8 cellular contexts compared by ENCODE assay signal in the genomic region with DNA sequence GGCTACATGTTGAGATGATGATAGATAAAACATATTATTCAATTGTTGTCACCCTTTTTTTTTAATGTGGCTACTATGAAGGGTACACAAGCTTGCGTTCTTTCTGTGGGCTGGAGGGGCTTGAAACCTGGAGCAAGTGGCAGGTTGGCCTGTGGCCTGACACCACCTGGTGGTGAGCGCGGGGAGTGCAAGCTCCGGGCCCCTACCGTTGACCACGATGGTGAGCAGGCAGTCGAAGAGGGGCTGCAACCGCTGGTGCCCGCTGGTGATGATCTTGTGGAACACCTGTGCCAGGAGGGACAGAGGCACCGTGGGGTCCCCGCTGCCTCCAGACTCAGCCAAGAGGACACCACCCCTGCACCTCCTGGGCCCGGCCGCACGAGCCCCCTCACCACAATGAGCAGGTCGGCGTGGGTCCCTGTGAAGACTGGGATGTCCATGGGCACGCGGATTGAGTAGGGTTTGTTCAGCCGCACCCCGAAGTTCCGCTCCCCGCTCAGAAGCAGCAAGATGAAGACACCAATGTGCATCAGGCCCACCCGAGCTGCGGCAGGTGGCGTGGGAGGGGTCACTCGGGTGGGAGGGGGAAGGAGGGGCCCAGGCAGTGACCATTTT. TPM values are rescaled to one million over a fixed set of nuclear protein-coding genes. Genes with fewer than 3 reads are reported as not detected.
A peak's percentile ranks its signal among the peaks of the same experiment; 100 is the strongest.
DNase-seq lines count a peak whose midpoint lies in the region; ATAC-seq and TF ChIP-seq lines count a peak whose summit lies in the region.

No MANE protein-coding gene starts in this region.

- H3K4me3 Mint-ChIP-seq in progenitor cell of endocrine pancreas (ENCODE audit: low read depth): no peak overlapping the region

- peaks cover 18% of the 10 kb centered on the region; the same call in 1 of the 2 replicates for H3K27me3 ChIP-seq in KMS-11 (ENCODE audit: insufficient read depth, low read depth)
- no peaks in the 10 kb centered on the region for H3K27me3 ChIP-seq in uterus

- no peak overlapping the region for H3K4me2 ChIP-seq in KMS-11

- H3K27me3 Mint-ChIP-seq in progenitor cell of endocrine pancreas: no peaks in the 10 kb centered on the region

- H3K4me3 ChIP-seq in KMS-11 (IDR thresholded peaks at IDR 0.05; ENCODE audit: insufficient read depth, low read depth, low read length) (no peak overlapping the region), uterus (no peak overlapping the region)

- H3K9me3 Mint-ChIP-seq in progenitor cell of endocrine pancreas (ENCODE audit: low read depth): no peaks in the 10 kb centered on the region

- H3K36me3 Mint-ChIP-seq in progenitor cell of endocrine pancreas (ENCODE audit: insufficient read depth): peaks cover 16% of the 10 kb centered on the region

- H3K4me1 ChIP-seq in KMS-11 (ENCODE audit: low read depth, poor library complexity, severe bottlenecking): peaks cover 15% of the 10 kb centered on the region
- no peaks in the 10 kb centered on the region for H3K4me1 ChIP-seq in uterus

- H3K27ac ChIP-seq in KMS-11 (no peak overlapping the region), uterus (no peak overlapping the region)

- no peak overlapping the region for H3K9ac ChIP-seq in KMS-11

- H3K27ac Mint-ChIP-seq in progenitor cell of endocrine pancreas: peak overlapping the region; percentile 20

- H2AFZ ChIP-seq in KMS-11 (ENCODE audit: low read depth): no peak overlapping the region

- no peaks in the 10 kb centered on the region for H3K9me3 ChIP-seq in uterus

- H3K36me3 ChIP-seq in KMS-11 (ENCODE audit: insufficient read depth) (no peaks in the 10 kb centered on the region), uterus (no peaks in the 10 kb centered on the region)

- no peak for ATAC-seq in HG02571 (IDR thresholded peaks at IDR 0.05; ENCODE audit: unreplicated experiment)

- H4K20me1 ChIP-seq in KMS-11 (ENCODE audit: insufficient read depth): no peaks in the 10 kb centered on the region

- TF ChIP-seq POLR2A in uterus (IDR thresholded peaks at IDR 0.05): no peak

- peak; percentile 4 for DNase-seq in DMS153 (lab: John Stamatoyannopoulos, UW)
- peak; percentile 74 for DNase-seq in SK-N-DZ (ENCODE audit: low spot score)
- peak; percentile 92 for DNase-seq in activated effector memory CD4-positive, alpha-beta T cell treated with anti-CD3 and anti-CD28 coated beads, Interleukin-2, amount 50 U/mL, for 16 hours
- peak; percentile 80 for DNase-seq in germinal center (ENCODE audit: low spot score)
- peak; percentile 87 for DNase-seq in progenitor cell of endocrine pancreas (ENCODE audit: low spot score, unreplicated experiment)
- DNase-seq in uterus: peak; percentile 68 to 74

- no peaks in the 10 kb centered on the region for H3K79me2 ChIP-seq in KMS-11 (ENCODE audit: insufficient read depth, low read depth)

- H3K4me1 Mint-ChIP-seq in progenitor cell of endocrine pancreas (ENCODE audit: low read depth): no peaks in the 10 kb centered on the region

- TF ChIP-seq CTCF in KMS-11 (conservative IDR thresholded peaks at IDR 0.05; ENCODE audit: low read depth, low read length) (peak; percentile 93), progenitor cell of endocrine pancreas (IDR thresholded peaks at IDR 0.05; ENCODE audit: unreplicated experiment) (peak; percentile 86), uterus (IDR thresholded peaks at IDR 0.05) (peak; percentile 83 to 94 (median 89))

- intact Hi-C loops in uterus (cut with DNase I; ENCODE audit: low total_unique reads): loop anchor here (10.0 kb wide), 1 partner anchor 213 kb away; a partner anchor contains a TSS

RNA-seq across cellular contexts. Expression of a gene that starts 14.5 kb away (rescaled TPM):
- polyA plus RNA-seq in SK-N-DZ (2014; cell fraction: cytosol; rRNA removed): 1.5 and 4.5 TPM in 2 replicates
- 10.2 and 20.4 TPM in 2 replicates for polyA plus RNA-seq in SK-N-DZ (2014; cell fraction: nucleus; rRNA removed)
- total RNA-seq in progenitor cell of endocrine pancreas (94.2 and 101 TPM in 2 replicates), uterus (10 to 100 TPM in 2 of 4 donors, 1 to 10 TPM in 2; 4.4 to 46.2 (median 22.6) TPM)

RNA-seq across cellular contexts. Expression of a gene that starts 22.3 kb away (rescaled TPM):
- not detected in 2 replicates for polyA plus RNA-seq in SK-N-DZ (2014; cell fraction: cytosol; rRNA removed)
- polyA plus RNA-seq in SK-N-DZ (2014; cell fraction: nucleus; rRNA removed): not detected in 2 replicates
- total RNA-seq in progenitor cell of endocrine pancreas (0.57 and 0.67 TPM in 2 replicates), uterus (not detected)

RNA-seq across cellular contexts. Expression of a gene that starts 29.4 kb away (rescaled TPM):
- 13.7 and 18.2 TPM in 2 replicates for polyA plus RNA-seq in SK-N-DZ (2014; cell fraction: cytosol; rRNA removed)
- polyA plus RNA-seq in SK-N-DZ (2014; cell fraction: nucleus; rRNA removed): 20.1 and 30.5 TPM in 2 replicates
- 17.2 and 17.8 TPM in 2 replicates for total RNA-seq in progenitor cell of endocrine pancreas
- total RNA-seq in uterus: 10 to 100 TPM in 1 of 4 donors, 1 to 10 TPM in 3; 4.7 to 25.4 (median 6.7) TPM

RNA-seq across cellular contexts. Expression of a gene that starts 34.0 kb away (rescaled TPM):
- polyA plus RNA-seq in SK-N-DZ (2014; cell fraction: cytosol; rRNA removed): not detected in 2 replicates
- polyA plus RNA-seq in SK-N-DZ (2014; cell fraction: nucleus; rRNA removed): not detected in 2 replicates
- total RNA-seq in progenitor cell of endocrine pancreas: not detected in 2 replicates
- under 1 TPM in 1 of 4 donors, not detected in 3; 0.46 TPM for total RNA-seq in uterus

RNA-seq across cellular contexts. Expression of a gene that starts 35.0 kb away (rescaled TPM):
- 0.40 TPM in 1 of 2 replicates, not detected in the other for polyA plus RNA-seq in SK-N-DZ (2014; cell fraction: cytosol; rRNA removed)
- polyA plus RNA-seq in SK-N-DZ (2014; cell fraction: nucleus; rRNA removed): not detected in 2 replicates
- total RNA-seq in progenitor cell of endocrine pancreas: 0.18 and 0.19 TPM in 2 replicates
- 1 to 10 TPM in 2 of 4 donors, not detected in 2; 1.5 to 6.1 TPM for total RNA-seq in uterus

Comparison
In these comparisons a context has a peak if more than half of its experiments do, and no peak if none do; other contexts are left out.
1. DNase-seq: peak in every context shown above with its lines; median percentile 92 in activated effector memory CD4-positive, alpha-beta T cell treated with anti-CD3 and anti-CD28 coated beads, Interleukin-2, amount 50 U/mL, for 16 hours; 87 in progenitor cell of endocrine pancreas; 80 in germinal center; 74 in SK-N-DZ; 71 in uterus; 4 in DMS153.